ENCODE assay signal across 13 cellular contexts in the genomic region with DNA sequence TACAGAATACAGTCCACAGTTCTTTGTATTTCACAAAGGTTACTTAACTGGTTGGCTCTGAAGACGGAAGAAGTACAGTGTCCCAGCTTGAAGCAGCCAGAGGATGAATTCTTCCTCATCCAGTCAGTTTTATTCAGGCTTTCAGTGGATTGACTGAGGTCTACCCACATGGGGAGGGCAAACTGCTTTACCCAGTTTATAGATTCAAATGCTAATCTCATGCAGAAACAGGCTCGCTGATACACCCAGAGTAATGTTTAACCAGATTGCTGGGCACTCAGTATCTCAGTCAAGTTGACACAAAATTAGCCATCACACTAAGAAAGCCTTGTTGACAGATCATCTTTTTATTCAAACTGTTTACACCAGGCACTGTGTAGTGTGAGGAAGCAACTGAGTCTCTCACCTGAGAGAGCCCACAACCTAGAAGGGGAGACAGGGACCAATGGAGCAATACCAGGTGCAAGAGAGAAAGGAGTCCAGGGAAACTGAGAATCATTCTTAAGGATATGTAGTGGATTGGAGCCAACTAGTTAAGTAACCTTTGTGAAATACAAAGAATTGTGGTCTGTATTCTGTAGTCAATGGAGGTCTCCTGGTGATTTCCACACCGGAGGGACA. TPM values are rescaled to one million over a fixed set of nuclear protein-coding genes. Genes with fewer than 3 reads are reported as not detected.
DNase-seq lines count a peak whose midpoint lies in the region; TF ChIP-seq lines count a peak whose summit lies in the region.
"Had no signal": no experiment of that assay in that cellular context is flagged by ENCODE, and none has a peak within 500 bp of the region (broad histone marks: within the 10 kb centered on the region; RNA-seq: fewer than 3 reads in every experiment).

No MANE protein-coding gene starts in this region.

- no TSS peak for BruUV-seq in Caco-2 (replicated peaks; lab: Mats Ljungman, UMichigan)

- peaks cover 23% of the 10 kb centered on the region for H3K36me3 Mint-ChIP-seq in activated naive CD8-positive, alpha-beta T cell
- peaks cover 32% of the 10 kb centered on the region for H3K36me3 Mint-ChIP-seq in activated naive CD8-positive, alpha-beta T cell treated with anti-CD3 and anti-CD28 coated beads for 36 hours
- H3K36me3 Mint-ChIP-seq in Caco-2 (ENCODE audit: insufficient read depth, unreplicated experiment): peaks cover 24% of the 10 kb centered on the region

- H3K4me3 ChIP-seq in OCI-LY3 (ENCODE audit: low read length): no peak overlapping the region
- no peak overlapping the region for H3K4me3 ChIP-seq in iPS-20b (ENCODE audit: low read length)
- no peak overlapping the region for H3K4me3 ChIP-seq in Caco-2 (ENCODE audit: low read depth, low read length)
- H3K4me3 ChIP-seq in brain microvascular endothelial cell (ENCODE audit: low read depth, low read length): no peak overlapping the region
- H3K4me3 ChIP-seq: GM12878 had no signal

- H3K4me1 ChIP-seq in OCI-LY3 (ENCODE audit: low read length) (peaks cover 31% of the 10 kb centered on the region), iPS-20b (ENCODE audit: insufficient read depth, low read length) (peaks cover 16% of the 10 kb centered on the region), Caco-2 (no peaks in the 10 kb centered on the region)

- in situ Hi-C loops in brain microvascular endothelial cell (cut with HindIII; ENCODE audit: low pct_ligation_motif_present, low sequenced_read_pairs): no loop called here

- H3K4me2 ChIP-seq in OCI-LY3 (ENCODE audit: low read length): peak overlapping the region; percentile 34

- H3K27me3 Mint-ChIP-seq in activated naive CD8-positive, alpha-beta T cell: no peaks in the 10 kb centered on the region
- H3K27me3 Mint-ChIP-seq in activated naive CD8-positive, alpha-beta T cell treated with anti-CD3 and anti-CD28 coated beads for 36 hours: no peaks in the 10 kb centered on the region
- H3K27me3 Mint-ChIP-seq in Caco-2 (ENCODE audit: insufficient read depth, unreplicated experiment): no peaks in the 10 kb centered on the region
- H3K27me3 Mint-ChIP-seq: CD8-positive, alpha-beta memory T cell; IgD-negative memory B cell had no signal

- CTCF ChIA-PET in Caco-2 (lab: Charles Lee): no interaction called here

- H3K27ac ChIP-seq in OCI-LY3 (ENCODE audit: low read length) (no peak overlapping the region), iPS-20b (ENCODE audit: low read length) (no peak overlapping the region), brain microvascular endothelial cell (no peak overlapping the region)
- H3K27ac ChIP-seq: 22Rv1 had no signal

- intact Hi-C loops in Caco-2 (cut with micrococcal nuclease; ENCODE audit: unreplicated experiment): no loop called here

- H2AFZ ChIP-seq in OCI-LY3 (ENCODE audit: low read depth, low read length): no peak overlapping the region

- no peaks in the 10 kb centered on the region for H3K9me3 Mint-ChIP-seq in activated naive CD8-positive, alpha-beta T cell (ENCODE audit: low read depth)
- H3K9me3 Mint-ChIP-seq in activated naive CD8-positive, alpha-beta T cell treated with anti-CD3 and anti-CD28 coated beads for 36 hours: no peaks in the 10 kb centered on the region
- no peaks in the 10 kb centered on the region for H3K9me3 Mint-ChIP-seq in Caco-2 (ENCODE audit: unreplicated experiment)
- H3K9me3 Mint-ChIP-seq: CD8-positive, alpha-beta memory T cell had no signal

- peaks cover 4% of the 10 kb centered on the region for H3K4me1 Mint-ChIP-seq in activated naive CD8-positive, alpha-beta T cell (ENCODE audit: low read depth)
- H3K4me1 Mint-ChIP-seq in activated naive CD8-positive, alpha-beta T cell treated with anti-CD3 and anti-CD28 coated beads for 36 hours: no peaks in the 10 kb centered on the region
- no peaks in the 10 kb centered on the region for H3K4me1 Mint-ChIP-seq in Caco-2 (ENCODE audit: low read depth, unreplicated experiment)

- no peak overlapping the region for H3K4me3 Mint-ChIP-seq in activated naive CD8-positive, alpha-beta T cell
- no peak overlapping the region for H3K4me3 Mint-ChIP-seq in activated naive CD8-positive, alpha-beta T cell treated with anti-CD3 and anti-CD28 coated beads for 36 hours
- H3K4me3 Mint-ChIP-seq in Caco-2 (ENCODE audit: unreplicated experiment): no peak overlapping the region
- H3K4me3 Mint-ChIP-seq: CD14-positive monocyte; CD8-positive, alpha-beta memory T cell; IgD-negative memory B cell had no signal

- H3K27me3 ChIP-seq in OCI-LY3 (ENCODE audit: low read depth, low read length) (no peaks in the 10 kb centered on the region), iPS-20b (ENCODE audit: insufficient read depth, low read length) (no peaks in the 10 kb centered on the region), Caco-2 (replicated peaks; ENCODE audit: control insufficient read depth, insufficient read depth, low read length) (no peaks in the 10 kb centered on the region), brain microvascular endothelial cell (replicated peaks) (no peaks in the 10 kb centered on the region)

- H3K9ac ChIP-seq in OCI-LY3 (ENCODE audit: low read length): no peak overlapping the region
- 0 out of 2 replicates have a peak overlapping the region, but pooled peaks have one; percentile 2 for H3K9ac ChIP-seq in iPS-20b (ENCODE audit: low read depth, low read length)

- H3K79me2 ChIP-seq in OCI-LY3 (ENCODE audit: low read length): no peaks in the 10 kb centered on the region

- DNase-seq in activated naive CD8-positive, alpha-beta T cell treated with anti-CD3 and anti-CD28 coated beads for 36 hours: no peak
- no peak for DNase-seq in Caco-2
- no peak for DNase-seq in NCI-H1694 (lab: John Stamatoyannopoulos, UW)
- no peak for DNase-seq in brain microvascular endothelial cell
- DNase-seq: CD8-positive, alpha-beta memory T cell; KG1 had no signal

- H3K9me3 ChIP-seq in OCI-LY3 (ENCODE audit: insufficient read depth, low read length): peaks cover 6% of the 10 kb centered on the region; the same call in 1 of the 2 replicates
- no peaks in the 10 kb centered on the region for H3K9me3 ChIP-seq in iPS-20b (ENCODE audit: insufficient read depth, low read depth, low read length)
- H3K9me3 ChIP-seq in Caco-2: no peaks in the 10 kb centered on the region

- TF ChIP-seq CTCF in OCI-LY3 (IDR thresholded peaks at IDR 0.05; ENCODE audit: low read depth, low read length) (no peak), Caco-2 (IDR thresholded peaks at IDR 0.05; ENCODE audit: insufficient read depth in 1 of 2, low read depth in 1 of 2, low read length in 1 of 2, severe bottlenecking in 1 of 2, unreplicated experiment in 1 of 2) (no peak), brain microvascular endothelial cell (IDR thresholded peaks at IDR 0.05; ENCODE audit: low read depth, low read length, missing control alignments) (no peak)

- H3K27ac Mint-ChIP-seq in activated naive CD8-positive, alpha-beta T cell: peak overlapping the region; percentile 1
- H3K27ac Mint-ChIP-seq in activated naive CD8-positive, alpha-beta T cell treated with anti-CD3 and anti-CD28 coated beads for 36 hours: no peak overlapping the region
- no peak overlapping the region for H3K27ac Mint-ChIP-seq in Caco-2 (ENCODE audit: unreplicated experiment)
- H3K27ac Mint-ChIP-seq: IgD-negative memory B cell had no signal

- POLR2A ChIA-PET in Caco-2 (lab: Charles Lee): no interaction called here

- peaks cover 36% of the 10 kb centered on the region for H3K36me3 ChIP-seq in OCI-LY3 (replicated peaks; ENCODE audit: low read depth, low read length)
- H3K36me3 ChIP-seq in iPS-20b (ENCODE audit: insufficient read depth, low read depth, low read length): peaks cover 20% of the 10 kb centered on the region
- H3K36me3 ChIP-seq in Caco-2 (ENCODE audit: control insufficient read depth, insufficient read depth, low read length): no peaks in the 10 kb centered on the region; the same call in 1 of the 2 replicates
- no peaks in the 10 kb centered on the region for H3K36me3 ChIP-seq in brain microvascular endothelial cell (replicated peaks)

- H4K20me1 ChIP-seq in OCI-LY3 (ENCODE audit: insufficient read depth, low read length): no peaks in the 10 kb centered on the region

RNA-seq across cellular contexts. Expression of gene LRRC70, which starts 15.9 kb away (rescaled TPM):
- total RNA-seq in activated naive CD8-positive, alpha-beta T cell treated with anti-CD3 and anti-CD28 coated beads for 36 hours: under 1 TPM; 0.34 to 0.43 TPM
- total RNA-seq in Caco-2 (2022): 0.56 and 0.68 TPM in 2 replicates
